ENCODE assay signal across 8 cellular contexts in genomic region chr5:120465281-120465961, GRCh38. TPM values are rescaled to one million over a fixed set of nuclear protein-coding genes. Genes with fewer than 3 reads are reported as not detected.
DNase-seq lines count a peak whose midpoint lies in the region; ATAC-seq, FAIRE-seq and TF ChIP-seq lines count a peak whose summit lies in the region.

No MANE protein-coding gene starts in this region.

- H4K20me1 ChIP-seq in K562 (replicated peaks; ENCODE audit: control insufficient read depth, insufficient read depth, low read length) = no peaks in the 10 kb centered on the region

- H3K4me1 ChIP-seq in HUES48 (ENCODE audit: control insufficient read depth, insufficient read depth, low read length) = 0 out of 2 replicates have a peak, but pooled peaks cover 14% of the 10 kb centered on the region
- H3K4me1 ChIP-seq in K562 (replicated peaks in 1 of 2; ENCODE audit: control insufficient read depth in 2 of 2, insufficient read depth in 2 of 2, low read length in 2 of 2) = peaks cover 3 to 10% of the 10 kb centered on the region in 2 experiments; a peak in 3 of 5 replicates
- no peaks in the 10 kb centered on the region for H3K4me1 ChIP-seq in iPS-15b (ENCODE audit: control insufficient read depth, insufficient read depth, low read length)

- H3K27me3 ChIP-seq in HUES48 (ENCODE audit: control insufficient read depth, insufficient read depth, low read length) (peaks cover 50% of the 10 kb centered on the region), K562 (ENCODE audit: control insufficient read depth in 2 of 2, insufficient read depth in 2 of 2, low read length in 2 of 2) (no peaks in the 10 kb centered on the region), iPS-15b (ENCODE audit: control insufficient read depth, insufficient read depth, low read length) (peaks cover 42% of the 10 kb centered on the region)

- H3K9me3 ChIP-seq in HUES48 (ENCODE audit: control insufficient read depth, insufficient read depth, low read length) (no peaks in the 10 kb centered on the region), K562 (replicated peaks; ENCODE audit: control insufficient read depth, insufficient read depth, low read depth, low read length) (no peaks in the 10 kb centered on the region), iPS-15b (ENCODE audit: control insufficient read depth, insufficient read depth, low read length) (no peaks in the 10 kb centered on the region)

- peak; percentile 66 for ATAC-seq in K562
- no peak for ATAC-seq in GM21529 (IDR thresholded peaks at IDR 0.05; ENCODE audit: unreplicated experiment)
- ATAC-seq in GM21717 (IDR thresholded peaks at IDR 0.05; ENCODE audit: unreplicated experiment) = no peak

- H3K4me3 ChIP-seq in AG10803 (ENCODE audit: low read length) (peak overlapping the region; percentile 90), HUES48 (ENCODE audit: low read depth, low read length) (peak overlapping the region; percentile 70), K562 (peak overlapping the region; percentile 54), iPS-15b (ENCODE audit: low read depth, low read length) (peak overlapping the region; percentile 84), skin epidermis (peak overlapping the region; percentile 26 to 51 (median 43))

- TF ChIP-seq RAD21 in K562 (CRISPR knock-in tag; conservative IDR thresholded peaks at IDR 0.05 in 1 of 2, IDR thresholded peaks at IDR 0.05 in 1 of 2) = no peak

- POLR2A ChIA-PET in K562 (lab: Yijun Ruan, JAX) = interaction anchor here (0.6 to 0.8 kb wide), 2 partner anchors 9 to 494 kb away, joined by 3 to 5 read pairs; no protein-coding TSS in a partner anchor

- H3K9me1 ChIP-seq in K562 (ENCODE audit: control insufficient read depth, insufficient read depth, low read length) = no peaks in the 10 kb centered on the region

- no peak for TF ChIP-seq CTCF in AG10803 (conservative IDR thresholded peaks at IDR 0.05; ENCODE audit: low read length)
- TF ChIP-seq CTCF in K562 (IDR thresholded peaks at IDR 0.05 in 2 of 3, conservative IDR thresholded peaks at IDR 0.05 in 1 of 3; ENCODE audit: insufficient read depth in 2 of 3, low read depth in 1 of 3, low read length in 3 of 3) = no peak
- no peak for TF ChIP-seq CTCF in GM10266 (IDR thresholded peaks at IDR 0.05; ENCODE audit: control insufficient read depth, insufficient read depth, low read depth, missing control alignments)

- intact Hi-C loops in K562 (cut with micrococcal nuclease) = no loop called here

- peaks cover 49% of the 10 kb centered on the region for H3K79me2 ChIP-seq in K562 (ENCODE audit: control insufficient read depth, insufficient read depth, low read length)

- 3% methylated on average over 23 of the region's 42 CpGs for WGBS in K562 (ENCODE audit: insufficient coverage, low coverage, missing lambda C conversion rate)

- no peak; the same call in 1 of the 2 replicates for TF ChIP-seq EP300 in K562 (IDR thresholded peaks at IDR 0.05; ENCODE audit: low read length)

- H3K36me3 ChIP-seq in HUES48 (ENCODE audit: control insufficient read depth, insufficient read depth, low read length) = no peaks in the 10 kb centered on the region
- no peaks in the 10 kb centered on the region for H3K36me3 ChIP-seq in K562 (ENCODE audit: control insufficient read depth, insufficient read depth, low read length)
- no peaks in the 10 kb centered on the region for H3K36me3 ChIP-seq in iPS-15b (ENCODE audit: control insufficient read depth, insufficient read depth, low read length)

- H3K27ac ChIP-seq in HUES48 (ENCODE audit: low read depth, low read length) = no peak overlapping the region
- H3K27ac ChIP-seq in K562 (ENCODE audit: extremely low read depth, low read depth, low read length) = peak overlapping the region; percentile 55
- H3K27ac ChIP-seq in skin epidermis = peak overlapping the region in 15 of 21 experiments; percentile 1 to 72 (median 41)

- FAIRE-seq in K562 (lab: Jason Lieb, UNC) = peak; percentile 55

- H3K9ac ChIP-seq in HUES48 (ENCODE audit: low read depth, low read length) (no peak overlapping the region), K562 (ENCODE audit: insufficient read depth in 1 of 2, low read depth in 2 of 2, low read length in 2 of 2) (peak overlapping the region; percentile 54 to 90), iPS-15b (ENCODE audit: low read depth, low read length) (peak overlapping the region; percentile 51)

- in situ Hi-C loops in K562 (cut with MboI) = no loop called here

- no peak for TF ChIP-seq POLR2A in K562 (conservative IDR thresholded peaks at IDR 0.05)

- peak overlapping the region; percentile 67 for H3K4me2 ChIP-seq in K562 (ENCODE audit: insufficient read depth, low read length)

- H2AFZ ChIP-seq in K562 (ENCODE audit: low read depth, low read length) = peak overlapping the region; percentile 71

- DNase-seq in AG10803 (ENCODE audit: low read depth) = peak; percentile 72
- DNase-seq in K562 (ENCODE audit: extremely low read depth in 1 of 4, low spot score in 3 of 4) = peak; percentile 12 to 68 (median 28)
- no peak for DNase-seq in GM10266 (ENCODE audit: extremely low spot score)

- CTCF ChIA-PET in K562 (lab: Yijun Ruan, JAX; ENCODE audit: low intra/inter-chr PET ratio) = interaction anchor here (0.7 kb wide), 1 partner anchor 1634 kb away, joined by 3 read pairs; no protein-coding TSS in a partner anchor

- no TSS peak for BruUV-seq in K562 (replicated peaks; lab: Mats Ljungman, UMichigan)

TF ChIP-seq in K562, 482 proteins besides CTCF, POLR2A, EP300 and RAD21 (continues in another document):
- TF ChIP-seq TBP (optimal IDR thresholded peaks at IDR 0.05; ENCODE audit: low read depth, low read length) (peak; percentile 26), U2AF1 (optimal IDR thresholded peaks at IDR 0.05; ENCODE audit: low read depth, low read length) (no peak), CCAR2 (IDR thresholded peaks at IDR 0.05; ENCODE audit: low read depth, low read length) (no peak), UBTF (IDR thresholded peaks at IDR 0.05; ENCODE audit: borderline replicate concordance in 1 of 2, low read depth in 2 of 2, low read length in 2 of 2) (peak in 1 of 2 experiments; percentile 65; a peak in 1 of 4 replicates), VEZF1 (CRISPR knock-in tag; IDR thresholded peaks at IDR 0.05) (peak; percentile 45; the same call in 1 of the 2 replicates), RBFOX2 (IDR thresholded peaks at IDR 0.05; ENCODE audit: low read depth, low read length) (peak; percentile 55)

RNA-seq across cellular contexts. Expression of gene PRR16, which starts 1.3 kb away (rescaled TPM):
- 1.2 and 4.0 TPM in 2 replicates for total RNA-seq in K562 (2011; cell fraction: chromatin; rRNA removed; ENCODE audit: low replicate concordance)
- 1.2 and 2.8 TPM in 2 replicates for total RNA-seq in K562 (2011; cell fraction: nucleolus; rRNA removed)
- total RNA-seq in K562 (2011; cell fraction: nucleoplasm; rRNA removed) = 1.5 and 2.6 TPM in 2 replicates
- total RNA-seq in K562 (2014; rRNA removed) = 3.3 TPM in 2 replicates
- total RNA-seq in K562 (2014; rRNA removed; fragmentation: Illumina TruSeq; extraction: Trizol) = 3.5 and 4.1 TPM in 2 replicates
- 3.3 TPM in 2 replicates for total RNA-seq in K562 (2015; rRNA removed; fragmentation: Illumina TruSeq; extraction: Trizol)
- 4.9 and 7.6 TPM in 2 replicates for total RNA-seq in K562 (2021)
- polyA plus RNA-seq in K562 (2011; rRNA removed) = 0.16 and 0.61 TPM in 2 replicates
- 0.66 TPM in 1 of 2 replicates, not detected in the other for polyA plus RNA-seq in K562 (2011; cell fraction: cytosol; rRNA removed)
- 0.74 TPM in 1 of 2 replicates, not detected in the other for polyA plus RNA-seq in K562 (2011; cell fraction: nucleus; rRNA removed)
- 5.6 and 12.1 TPM in 2 replicates for polyA plus RNA-seq in K562 (2012)
- 10.1 and 10.4 TPM in 2 replicates for polyA plus RNA-seq in K562 (2014; fragmentation: Illumina TruSeq; extraction: Trizol)
- 1 to 10 TPM; 1.8 to 3.1 TPM for polyA plus RNA-seq in K562 (2014; fragmentation: Nextera tagmentation; extraction: Ambion mirVana)
- polyA plus RNA-seq in K562 (2014; rRNA removed) = 5.8 and 7.2 TPM in 2 replicates
- polyA minus RNA-seq in K562 (2011; rRNA and poly(A)+ RNA removed) = 1.3 TPM in 1 of 2 replicates, not detected in the other
- polyA minus RNA-seq in K562 (2011; cell fraction: cytosol; rRNA and poly(A)+ RNA removed) = not detected in 2 replicates
- 1.1 TPM in 1 of 2 replicates, not detected in the other for polyA minus RNA-seq in K562 (2011; cell fraction: nucleus; rRNA and poly(A)+ RNA removed)
